ENCODE assay signal across 8 cellular contexts in the genomic region with DNA sequence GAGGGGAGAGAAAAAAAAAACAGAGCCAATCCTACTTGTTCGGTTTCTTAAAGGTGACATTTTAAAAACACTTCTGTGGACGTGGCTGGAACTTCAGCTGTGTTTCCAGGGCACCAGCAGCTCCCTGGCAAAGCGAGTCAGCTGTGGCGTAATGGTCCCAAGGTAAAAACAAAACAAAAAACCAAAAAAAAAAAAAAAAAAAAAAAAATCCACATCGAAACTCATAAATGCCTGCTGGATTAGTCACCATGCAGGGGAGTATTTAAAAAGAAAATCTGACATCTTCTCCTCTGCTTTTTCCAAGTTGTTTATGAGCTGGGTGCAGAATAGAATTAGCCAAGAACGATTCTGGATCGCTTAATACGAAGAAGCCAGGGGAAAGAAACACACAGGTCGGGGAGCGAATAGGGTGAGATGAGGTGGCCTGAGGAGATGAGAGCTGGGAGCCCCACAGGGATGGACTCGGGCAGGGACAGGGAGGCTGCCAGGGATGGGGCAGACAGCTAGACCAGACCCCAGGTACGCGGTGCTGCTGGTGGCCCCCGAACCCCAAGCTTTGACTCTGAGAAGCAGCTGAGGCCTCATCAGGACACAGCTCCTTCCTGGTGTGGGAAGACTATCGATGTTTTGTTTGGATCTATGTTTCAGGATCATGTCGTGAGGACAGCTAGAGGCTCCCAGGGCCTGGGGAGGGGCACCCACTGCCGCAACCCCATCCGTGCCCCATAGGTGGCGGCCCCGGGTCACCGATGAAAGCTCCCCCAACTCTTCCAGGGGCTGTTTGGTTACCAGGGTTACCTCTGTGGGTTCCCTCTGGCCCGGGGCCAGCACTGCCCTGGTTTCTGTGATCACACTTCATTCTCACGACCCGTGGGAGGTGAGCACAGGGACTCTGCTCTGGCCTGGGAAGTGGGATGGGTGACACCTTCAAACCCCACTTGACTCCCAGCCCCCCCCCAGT. TPM values are rescaled to one million over a fixed set of nuclear protein-coding genes. Genes with fewer than 3 reads are reported as not detected.
DNase-seq lines count a peak whose midpoint lies in the region; ATAC-seq, FAIRE-seq and TF ChIP-seq lines count a peak whose summit lies in the region.

No MANE protein-coding gene starts in this region.

- H3K9me3 ChIP-seq in right atrium auricular region, result no peaks in the 10 kb centered on the region

- ATAC-seq in GM18909 (IDR thresholded peaks at IDR 0.05; ENCODE audit: poor library complexity, unreplicated experiment), result no peak

- peak overlapping the region; percentile 77 to 78 for H3K27ac ChIP-seq in right atrium auricular region

- H3K36me3 Mint-ChIP-seq in activated naive CD8-positive, alpha-beta T cell, result peaks cover 3% of the 10 kb centered on the region

- FAIRE-seq in H54 (lab: Jason Lieb, UNC), result no peak

- H3K4me3 ChIP-seq in AG09309 (ENCODE audit: control insufficient read depth, low read depth, low read length), result peak overlapping the region; percentile 10
- H3K4me3 ChIP-seq in right atrium auricular region, result peak overlapping the region in 1 of 2 donors; percentile 4

- in situ Hi-C loops in SK-MEL-5 (cut with HindIII; ENCODE audit: low pct_unique_long_range_greater_than_20kb, low sequenced_read_pairs), result no loop called here

- DNase-seq in AG09309 (ENCODE audit: low read depth), result peak; percentile 83
- DNase-seq in H54 (ENCODE audit: insufficient read length, low spot score), result peak; percentile 69
- peak; percentile 40 for DNase-seq in SK-MEL-5 (ENCODE audit: low read depth, low spot score)
- no peak for DNase-seq in right atrium auricular region (ENCODE audit: low spot score)
- DNase-seq in stimulated activated CD4-positive, alpha-beta T cell treated with anti-CD3 and anti-CD28 coated beads, Interleukin-12 subunit alpha, Interleukin-12 subunit beta, amount 100 ng/mL, for 48 hours (ENCODE audit: low read depth in 2 of 3, low spot score in 1 of 3), result peak; percentile 46 to 59 (median 52)
- DNase-seq in NK-92 (lab: John Stamatoyannopoulos, UW; ENCODE audit: unreplicated experiment), result no peak

- H3K4me1 Mint-ChIP-seq in activated naive CD8-positive, alpha-beta T cell (ENCODE audit: low read depth), result peaks cover 16% of the 10 kb centered on the region

- peaks cover 0 to 51% of the 10 kb centered on the region in 2 donors for H3K4me1 ChIP-seq in right atrium auricular region

- peaks cover 37% of the 10 kb centered on the region for H3K36me3 ChIP-seq in right atrium auricular region

- no peaks in the 10 kb centered on the region for H3K27me3 ChIP-seq in right atrium auricular region

- no peak for TF ChIP-seq POLR2A in H54 (IDR thresholded peaks at IDR 0.05; ENCODE audit: low read depth, low read length)

- no peaks in the 10 kb centered on the region for H3K9me3 Mint-ChIP-seq in activated naive CD8-positive, alpha-beta T cell (ENCODE audit: low read depth)

- no peak overlapping the region for H3K27ac Mint-ChIP-seq in activated naive CD8-positive, alpha-beta T cell

- peak overlapping the region; percentile 27 for H3K4me3 Mint-ChIP-seq in activated naive CD8-positive, alpha-beta T cell

- H3K27me3 Mint-ChIP-seq in activated naive CD8-positive, alpha-beta T cell, result no peaks in the 10 kb centered on the region

- TF ChIP-seq CTCF in AG09309 (IDR thresholded peaks at IDR 0.05; ENCODE audit: control insufficient read depth, insufficient read depth, low read depth, low read length, missing control alignments), result peak; percentile 54
- peak in 1 of 2 donors; percentile 24 for TF ChIP-seq CTCF in right atrium auricular region (IDR thresholded peaks at IDR 0.05)

RNA-seq across cellular contexts. Expression of gene CTXN1, which starts 3.1 kb away (rescaled TPM):
- total RNA-seq in SK-MEL-5 (2014; rRNA removed; shearing (Covaris generic)), result 0.37 and 0.42 TPM in 2 replicates
- polyA plus RNA-seq in SK-MEL-5 (2015; cell fraction: cytosol; rRNA removed), result 4.9 and 6.5 TPM in 2 replicates
- 0.20 and 0.42 TPM in 2 replicates for polyA plus RNA-seq in SK-MEL-5 (2015; cell fraction: nucleus; rRNA removed)
- total RNA-seq in right atrium auricular region, result 1 to 10 TPM; 1.7 to 4.2 TPM

RNA-seq across cellular contexts. Expression of gene SNAPC2, which starts 8.9 kb away (rescaled TPM):
- total RNA-seq in SK-MEL-5 (2014; rRNA removed; shearing (Covaris generic)), result 16.7 and 21.5 TPM in 2 replicates
- polyA plus RNA-seq in SK-MEL-5 (2015; cell fraction: cytosol; rRNA removed), result 34.9 and 45.2 TPM in 2 replicates
- 9.9 and 16.9 TPM in 2 replicates for polyA plus RNA-seq in SK-MEL-5 (2015; cell fraction: nucleus; rRNA removed)
- total RNA-seq in right atrium auricular region, result 10 to 100 TPM; 14.1 to 16.5 TPM

RNA-seq across cellular contexts. Expression of gene TGFBR3L, which starts 14.4 kb away (rescaled TPM):
- total RNA-seq in SK-MEL-5 (2014; rRNA removed; shearing (Covaris generic)), result not detected in 2 replicates
- polyA plus RNA-seq in SK-MEL-5 (2015; cell fraction: cytosol; rRNA removed), result 1.0 TPM in 1 of 2 replicates, not detected in the other
- polyA plus RNA-seq in SK-MEL-5 (2015; cell fraction: nucleus; rRNA removed), result not detected in 2 replicates
- total RNA-seq in right atrium auricular region, result 10 to 100 TPM; 22.1 to 26.7 TPM

RNA-seq across cellular contexts. Expression of gene TIMM44, which starts 14.4 kb away (rescaled TPM):
- total RNA-seq in SK-MEL-5 (2014; rRNA removed; shearing (Covaris generic)), result 71.4 and 76.4 TPM in 2 replicates
- polyA plus RNA-seq in SK-MEL-5 (2015; cell fraction: cytosol; rRNA removed), result 60.4 and 83.0 TPM in 2 replicates
- 191 and 195 TPM in 2 replicates for polyA plus RNA-seq in SK-MEL-5 (2015; cell fraction: nucleus; rRNA removed)
- 10 to 100 TPM; 49.1 to 64.1 TPM for total RNA-seq in right atrium auricular region

RNA-seq across cellular contexts. Expression of gene MAP2K7, which starts 25.3 kb away (rescaled TPM):
- total RNA-seq in SK-MEL-5 (2014; rRNA removed; shearing (Covaris generic)), result 5.7 and 6.4 TPM in 2 replicates
- 21.7 and 24.6 TPM in 2 replicates for polyA plus RNA-seq in SK-MEL-5 (2015; cell fraction: cytosol; rRNA removed)
- 60.7 and 77.9 TPM in 2 replicates for polyA plus RNA-seq in SK-MEL-5 (2015; cell fraction: nucleus; rRNA removed)
- total RNA-seq in right atrium auricular region, result 10 to 100 TPM; 12.0 to 14.4 TPM

Comparison
In these comparisons a context has a peak if more than half of its experiments do, and no peak if none do; other contexts are left out.
1. DNase-seq: peak in AG09309 (single experiment), H54 (single experiment), SK-MEL-5 (single experiment) and stimulated activated CD4-positive, alpha-beta T cell treated with anti-CD3 and anti-CD28 coated beads, Interleukin-12 subunit alpha, Interleukin-12 subunit beta, amount 100 ng/mL, for 48 hours (3 of 3); none in right atrium auricular region (single experiment) and NK-92 (single experiment).
2. RNA of gene TGFBR3L, which starts 14.4 kb away (total RNA-seq): 22.1 to 26.7 TPM in right atrium auricular region; not detected in SK-MEL-5; every median in the first group is over 10 times any median in the second.